ENCODE assay signal across 10 cellular contexts in genomic region chr9:81389569-81389993, GRCh38.
DNase-seq lines count a peak whose midpoint lies in the region; ATAC-seq, FAIRE-seq and TF ChIP-seq lines count a peak whose summit lies in the region.
"Had no signal": no experiment of that assay in that cellular context is flagged by ENCODE, and none has a peak within 500 bp of the region (broad histone marks: within the 10 kb centered on the region; RNA-seq: fewer than 3 reads in every experiment).

No MANE protein-coding gene starts in this region.

- H3K27ac ChIP-seq in SJSA1, result peak overlapping the region; percentile 89

- no peak for TF ChIP-seq POLR2A in GM12891 (IDR thresholded peaks at IDR 0.05; ENCODE audit: low read depth, low read length)

- FAIRE-seq in GM12891 (lab: Jason Lieb, UNC), result no peak

- no peaks in the 10 kb centered on the region for H3K9me3 ChIP-seq in SJSA1 (replicated peaks)

- H3K36me3 ChIP-seq in SJSA1 (no peaks in the 10 kb centered on the region), H7 (replicated peaks; ENCODE audit: control insufficient read depth, insufficient read depth, low read length) (no peaks in the 10 kb centered on the region)

- DNase-seq in ELF-1 (ENCODE audit: low read depth, low spot score) (peak; percentile 30), SJSA1 (ENCODE audit: low read depth in 1 of 2, low spot score in 2 of 2) (peak; percentile 91 to 95), fibroblast of the aortic adventitia (ENCODE audit: low read depth) (peak; percentile 99), posterior vena cava (ENCODE audit: low spot score) (peak; percentile 82), GM12891 (ENCODE audit: insufficient read length, low spot score) (no peak), NCI-H128 (lab: John Stamatoyannopoulos, UW; ENCODE audit: unreplicated experiment) (no peak), H7 (no peak)
- DNase-seq: KG1, substantia nigra had no signal

- intact Hi-C loops in posterior vena cava (cut with DNase I), result loop anchor here in 1 of 2 donors (10.0 kb wide), 1 partner anchor 305 kb away; no protein-coding TSS in a partner anchor

- no peak for ATAC-seq in HG02938 (IDR thresholded peaks at IDR 0.05; ENCODE audit: unreplicated experiment)

- H3K4me3 ChIP-seq in SJSA1 (no peak overlapping the region), fibroblast of the aortic adventitia (ENCODE audit: low read depth, low read length) (no peak overlapping the region), H7 (ENCODE audit: insufficient read depth, low read depth, low read length) (no peak overlapping the region)

- H3K27me3 ChIP-seq in SJSA1 (replicated peaks) (no peaks in the 10 kb centered on the region), H7 (ENCODE audit: control insufficient read depth, insufficient read depth, low read length) (no peaks in the 10 kb centered on the region)

- peaks cover 30% of the 10 kb centered on the region for H3K4me1 ChIP-seq in SJSA1 (replicated peaks)

- no peak for TF ChIP-seq CTCF in fibroblast of the aortic adventitia (IDR thresholded peaks at IDR 0.05; ENCODE audit: insufficient read depth, low read length)

TF ChIP-seq in GM12891, 5 proteins besides CTCF, POLR2A, EP300 and RAD21:
- TF ChIP-seq POU2F2 (IDR thresholded peaks at IDR 0.05; ENCODE audit: low read depth, low read length), result no peak
- no peak for TF ChIP-seq POLR2AphosphoS5 (IDR thresholded peaks at IDR 0.05; ENCODE audit: low read depth, low read length)
- no peak for TF ChIP-seq SPI1 (IDR thresholded peaks at IDR 0.05; ENCODE audit: low read depth, low read length)
- no peak for TF ChIP-seq TAF1 (IDR thresholded peaks at IDR 0.05; ENCODE audit: low read depth, low read length)
- TF ChIP-seq PAX5 (IDR thresholded peaks at IDR 0.05; ENCODE audit: insufficient read depth, low read length, severe bottlenecking), result no peak

Comparison
In these comparisons a context has a peak if more than half of its experiments do, and no peak if none do; other contexts are left out.
1. DNase-seq: peak in ELF-1 (single experiment), SJSA1 (2 of 2), fibroblast of the aortic adventitia (single experiment) and posterior vena cava (single experiment); none in GM12891 (single experiment), NCI-H128 (single experiment) and H7 (single experiment).